In genomic region chr22:37996079-37996478, GRCh38 we compare ENCODE assay signal across 18 cellular contexts. TPM values are rescaled to one million over a fixed set of nuclear protein-coding genes. Genes with fewer than 3 reads are reported as not detected.
DNase-seq lines count a peak whose midpoint lies in the region; ATAC-seq and TF ChIP-seq lines count a peak whose summit lies in the region.
"Had no signal": no experiment of that assay in that cellular context is flagged by ENCODE, and none has a peak within 500 bp of the region (broad histone marks: within the 10 kb centered on the region; RNA-seq: fewer than 3 reads in every experiment).

No MANE protein-coding gene starts in this region.

- H3K27me3 ChIP-seq in GM23338 (ENCODE audit: insufficient read depth) (no peaks in the 10 kb centered on the region), OCI-LY3 (ENCODE audit: low read depth, low read length) (no peaks in the 10 kb centered on the region)
- H3K27me3 ChIP-seq: SJSA1, vagina had no signal

- no peaks in the 10 kb centered on the region for H3K9me3 Mint-ChIP-seq in GM23338
- no peaks in the 10 kb centered on the region for H3K9me3 Mint-ChIP-seq in stimulated activated memory B cell treated with anti-CD40 and anti-IgM and Interleukin-4, amounts not matched to agents 10 μg/mL and 1 μg/mL and 100 μg/mL, for 72 hours
- H3K9me3 Mint-ChIP-seq: H9 had no signal

- TF ChIP-seq CTCF in GM23338 (conservative IDR thresholded peaks at IDR 0.05; ENCODE audit: low read depth in 2 of 2), result no peak
- no peak for TF ChIP-seq CTCF in OCI-LY3 (IDR thresholded peaks at IDR 0.05; ENCODE audit: low read depth, low read length)

- H3K4me3 Mint-ChIP-seq in GM23338, result no peak overlapping the region
- no peak overlapping the region for H3K4me3 Mint-ChIP-seq in stimulated activated memory B cell treated with anti-CD40 and anti-IgM and Interleukin-4, amounts not matched to agents 10 μg/mL and 1 μg/mL and 100 μg/mL, for 72 hours
- H3K4me3 Mint-ChIP-seq: H9 had no signal

- no peaks in the 10 kb centered on the region; the same call in 2 of the 3 replicates for H3K36me3 Mint-ChIP-seq in GM23338 (ENCODE audit: low read depth)
- H3K36me3 Mint-ChIP-seq in stimulated activated memory B cell treated with anti-CD40 and anti-IgM and Interleukin-4, amounts not matched to agents 10 μg/mL and 1 μg/mL and 100 μg/mL, for 72 hours, result peaks cover 6% of the 10 kb centered on the region

- no peak overlapping the region for H3K9ac ChIP-seq in OCI-LY3 (ENCODE audit: low read length)
- H3K9ac ChIP-seq: KMS-11 had no signal

- H3K9me2 ChIP-seq in GM23338 (ENCODE audit: insufficient read depth), result no peaks in the 10 kb centered on the region

- DNase-seq in GM23338 (ENCODE audit: low spot score), result no peak
- no peak for DNase-seq in EL
- no peak for DNase-seq in activated CD4-positive, CD25-positive, alpha-beta regulatory T cell (lab: John Stamatoyannopoulos, UW)
- no peak for DNase-seq in NCI-H774 (lab: John Stamatoyannopoulos, UW)
- DNase-seq: activated T-cell treated with anti-CD3 and anti-CD28 coated beads, Interleukin-2, amount 50 U/mL, for 1 hour; H9; kidney; NCI-H187 treated with DMSO at 0.1 percent for 48 hours; NCI-H748 treated with DMSO at 0.1 percent for 48 hours; stimulated activated CD4-positive, alpha-beta T cell treated with anti-CD3 and anti-CD28 coated beads, Interleukin-2, amount 100 ng/mL, for 24 hours had no signal

- H3K27ac ChIP-seq in GM23338 (ENCODE audit: low read depth), result no peak overlapping the region
- H3K27ac ChIP-seq in OCI-LY3 (ENCODE audit: low read length), result no peak overlapping the region
- H3K27ac ChIP-seq in cingulate gyrus (ENCODE audit: low read depth, low read length), result peak overlapping the region; percentile 82
- H3K27ac ChIP-seq: KMS-11, SJSA1, vagina had no signal

- H3K79me2 ChIP-seq in GM23338 (replicated peaks; ENCODE audit: insufficient read depth), result no peaks in the 10 kb centered on the region
- H3K79me2 ChIP-seq in OCI-LY3 (ENCODE audit: low read length), result no peaks in the 10 kb centered on the region

- H4K20me1 ChIP-seq in GM23338 (replicated peaks; ENCODE audit: insufficient read depth) (no peaks in the 10 kb centered on the region), OCI-LY3 (ENCODE audit: insufficient read depth, low read length) (no peaks in the 10 kb centered on the region)

- H2AFZ ChIP-seq in GM23338, result no peak overlapping the region
- H2AFZ ChIP-seq in OCI-LY3 (ENCODE audit: low read depth, low read length), result no peak overlapping the region

- peaks cover 22% of the 10 kb centered on the region for H3K4me1 Mint-ChIP-seq in GM23338
- H3K4me1 Mint-ChIP-seq in stimulated activated memory B cell treated with anti-CD40 and anti-IgM and Interleukin-4, amounts not matched to agents 10 μg/mL and 1 μg/mL and 100 μg/mL, for 72 hours, result peaks cover 30% of the 10 kb centered on the region

- no peak overlapping the region for H3K27ac Mint-ChIP-seq in GM23338
- H3K27ac Mint-ChIP-seq in stimulated activated memory B cell treated with anti-CD40 and anti-IgM and Interleukin-4, amounts not matched to agents 10 μg/mL and 1 μg/mL and 100 μg/mL, for 72 hours, result peak overlapping the region; percentile 40
- H3K27ac Mint-ChIP-seq: H9 had no signal

- H3K4me1 ChIP-seq in GM23338 (ENCODE audit: insufficient read depth), result no peaks in the 10 kb centered on the region
- peaks cover 12% of the 10 kb centered on the region for H3K4me1 ChIP-seq in OCI-LY3 (ENCODE audit: low read length)

- H3K4me3 ChIP-seq in GM23338 (no peak overlapping the region), OCI-LY3 (ENCODE audit: low read length) (no peak overlapping the region)
- H3K4me3 ChIP-seq: SJSA1, vagina had no signal

- no peaks in the 10 kb centered on the region for H3F3A ChIP-seq in GM23338 (replicated peaks; ENCODE audit: low read depth)

- no peaks in the 10 kb centered on the region for H3K36me3 ChIP-seq in GM23338 (ENCODE audit: insufficient read depth)
- H3K36me3 ChIP-seq in OCI-LY3 (replicated peaks; ENCODE audit: low read depth, low read length), result no peaks in the 10 kb centered on the region
- H3K36me3 ChIP-seq: SJSA1, vagina had no signal

- H3K9me3 ChIP-seq in OCI-LY3 (ENCODE audit: insufficient read depth, low read length), result no peaks in the 10 kb centered on the region
- H3K9me3 ChIP-seq: SJSA1, vagina had no signal

- H3K4me2 ChIP-seq in GM23338 (no peak overlapping the region), OCI-LY3 (ENCODE audit: low read length) (0 out of 2 replicates have a peak overlapping the region, but pooled peaks have one; percentile 9)
- H3K4me2 ChIP-seq: KMS-11 had no signal

- ATAC-seq in GM23338, result peak; percentile 25
- peak; percentile 49 for ATAC-seq in stimulated activated memory B cell treated with anti-CD40 and anti-IgM and Interleukin-4, amounts not matched to agents 10 μg/mL and 1 μg/mL and 100 μg/mL, for 72 hours
- ATAC-seq: activated CD4-positive, CD25-positive, alpha-beta regulatory T cell treated with anti-CD3 and anti-CD28 coated beads, Interleukin-2, amount 50 U/mL, for 24 hours had no signal

- peaks cover 12% of the 10 kb centered on the region for H3K27me3 Mint-ChIP-seq in GM23338 (ENCODE audit: insufficient read depth, low read depth, poor library complexity)
- peaks cover 12% of the 10 kb centered on the region for H3K27me3 Mint-ChIP-seq in stimulated activated memory B cell treated with anti-CD40 and anti-IgM and Interleukin-4, amounts not matched to agents 10 μg/mL and 1 μg/mL and 100 μg/mL, for 72 hours

TF ChIP-seq in GM23338, 12 proteins besides CTCF, POLR2A, EP300 and RAD21 (continues in another document):
- TF ChIP-seq POLR2AphosphoS5 (IDR thresholded peaks at IDR 0.05; ENCODE audit: low read depth) (no peak), REST (IDR thresholded peaks at IDR 0.05; ENCODE audit: unreplicated experiment) (no peak), ZNF331 (CRISPR knock-in tag; IDR thresholded peaks at IDR 0.05; ENCODE audit: low read depth) (no peak), EZH2phosphoT487 (IDR thresholded peaks at IDR 0.05; ENCODE audit: unreplicated experiment) (no peak), NANOG (IDR thresholded peaks at IDR 0.05; ENCODE audit: borderline replicate concordance) (no peak), ZNF114 (CRISPR knock-in tag; IDR thresholded peaks at IDR 0.05) (no peak), STAT1 (IDR thresholded peaks at IDR 0.05; ENCODE audit: unreplicated experiment) (no peak), CREB1 (CRISPR knock-in tag; IDR thresholded peaks at IDR 0.05; ENCODE audit: low read depth) (no peak), JUNB (IDR thresholded peaks at IDR 0.05; ENCODE audit: unreplicated experiment) (no peak), ETS1 (IDR thresholded peaks at IDR 0.05) (no peak)

RNA-seq across cellular contexts. Expression of gene SOX10, which starts 11.7 kb away (rescaled TPM):
- total RNA-seq in GM23338 (2014; rRNA removed; shearing (Covaris generic)), result 2.1 and 2.3 TPM in 2 replicates
- 1.1 and 1.3 TPM in 2 replicates for polyA plus RNA-seq in GM23338 (2016; fragmentation: Nextera tagmentation; extraction: Ambion mirVana)
- total RNA-seq: epithelial cell of proximal tubule, SJSA1 had no signal

RNA-seq across cellular contexts. Expression of gene POLR2F, which starts 42.6 kb away (rescaled TPM):
- total RNA-seq in GM23338 (2014; rRNA removed; shearing (Covaris generic)), result 64.6 and 144 TPM in 2 replicates
- 429 and 450 TPM in 2 replicates for polyA plus RNA-seq in GM23338 (2016; fragmentation: Nextera tagmentation; extraction: Ambion mirVana)

RNA-seq across cellular contexts. Expression of gene C22orf23, which starts 42.7 kb away (rescaled TPM):
- total RNA-seq in GM23338 (2014; rRNA removed; shearing (Covaris generic)), result 0.38 TPM in 1 of 2 replicates, not detected in the other
- 0.64 TPM in 1 of 2 replicates, not detected in the other for polyA plus RNA-seq in GM23338 (2016; fragmentation: Nextera tagmentation; extraction: Ambion mirVana)
- total RNA-seq: epithelial cell of proximal tubule, SJSA1, vagina had no signal
